ENCODE assay signal across 9 cellular contexts in genomic region chr10:110357252-110357780, GRCh38. TPM values are rescaled to one million over a fixed set of nuclear protein-coding genes. Genes with fewer than 3 reads are reported as not detected.
A peak's percentile ranks its signal among the peaks of the same experiment; 100 is the strongest.
DNase-seq lines count a peak whose midpoint lies in the region; ATAC-seq and TF ChIP-seq lines count a peak whose summit lies in the region.
"Had no signal": no experiment of that assay in that cellular context is flagged by ENCODE, and none has a peak within 500 bp of the region (broad histone marks: within the 10 kb centered on the region; RNA-seq: fewer than 3 reads in every experiment).

No MANE protein-coding gene starts in this region.

- peak; percentile 37 for TF ChIP-seq EP300 in transverse colon (IDR thresholded peaks at IDR 0.05; ENCODE audit: low read depth)

- intact Hi-C loops in lower lobe of right lung (cut with DNase I) (no loop called here), transverse colon (cut with DNase I; ENCODE audit: low total_unique reads) (no loop called here), Right ventricle myocardium inferior (cut with DNase I) (no loop called here)

- in situ Hi-C loops in transverse colon (cut with MboI; ENCODE audit: low pct_ligation_motif_present in 1 of 4, low pct_unique_long_range_greater_than_20kb in 1 of 4, low sequenced_read_pairs in 3 of 4): loop anchor here in 2 of 4 donors (10.0 kb wide), 2 partner anchors 147 to 187 kb away; no protein-coding TSS in a partner anchor

- H3K9me3 ChIP-seq in lower lobe of right lung: no peaks in the 10 kb centered on the region
- no peaks in the 10 kb centered on the region for H3K9me3 ChIP-seq in transverse colon
- H3K9me3 ChIP-seq: upper lobe of left lung had no signal

- TF ChIP-seq POLR2A in transverse colon (IDR thresholded peaks at IDR 0.05): peak; percentile 10

- no peak for TF ChIP-seq CTCF in lower lobe of right lung (IDR thresholded peaks at IDR 0.05)
- TF ChIP-seq CTCF in transverse colon (IDR thresholded peaks at IDR 0.05): no peak

- DNase-seq in NAMALWA (ENCODE audit: low spot score) (peak; percentile 56), lower lobe of right lung (no peak), transverse colon (peak; percentile 45), SW 1271 (lab: John Stamatoyannopoulos, UW) (no peak), Right ventricle myocardium inferior (ENCODE audit: missing footprints) (no peak)
- DNase-seq in activated effector memory CD4-positive, alpha-beta T cell treated with Interleukin-2 at 50 U/mL for 16 hours: peak; percentile 45

- H3K36me3 ChIP-seq in lower lobe of right lung: no peaks in the 10 kb centered on the region
- no peaks in the 10 kb centered on the region for H3K36me3 ChIP-seq in transverse colon
- H3K36me3 ChIP-seq: upper lobe of left lung had no signal

- H3K27ac ChIP-seq in lower lobe of right lung: peak overlapping the region; percentile 24
- H3K27ac ChIP-seq in transverse colon: peak overlapping the region; percentile 48 to 71 (median 66)

- H3K4me3 ChIP-seq in lower lobe of right lung: peak overlapping the region; percentile 8
- no peak overlapping the region for H3K4me3 ChIP-seq in transverse colon
- H3K4me3 ChIP-seq: upper lobe of left lung had no signal

- 52 to 60% methylated on average over 1 to 17 of the region's 17 CpGs for WGBS in transverse colon (ENCODE audit: low coverage in 1 of 2), 2 donors

- H3K27me3 ChIP-seq in lower lobe of right lung (ENCODE audit: low read depth) (no peaks in the 10 kb centered on the region), transverse colon (no peaks in the 10 kb centered on the region)
- H3K27me3 ChIP-seq: upper lobe of left lung had no signal

- ATAC-seq in GM19023 (IDR thresholded peaks at IDR 0.05; ENCODE audit: unreplicated experiment) (peak; percentile 21), lower lobe of right lung (peak; percentile 15 to 18), GM21447 (IDR thresholded peaks at IDR 0.05; ENCODE audit: unreplicated experiment) (no peak), Right ventricle myocardium inferior (no peak)

- H3K4me1 ChIP-seq in lower lobe of right lung (peaks cover 27% of the 10 kb centered on the region), transverse colon (peaks cover 3 to 17% (median 12%) of the 10 kb centered on the region in 4 donors)

RNA-seq across cellular contexts. Expression of gene SMNDC1, which starts 52.6 kb away (rescaled TPM):
- 31.5 TPM for total RNA-seq in lower lobe of right lung
- 10 to 100 TPM in 1 of 4 donors, 1 to 10 TPM in 3; 3.6 to 15.7 (median 8.9) TPM for total RNA-seq in transverse colon
- 27.6 TPM for total RNA-seq in Right ventricle myocardium inferior

Comparison
In these comparisons a context has a peak if more than half of its experiments do, and no peak if none do; other contexts are left out.
1. ATAC-seq: peak in GM19023 (single experiment) and lower lobe of right lung (2 of 2); none in GM21447 (single experiment) and Right ventricle myocardium inferior (single experiment).
2. DNase-seq: peak in NAMALWA (single experiment), activated effector memory CD4-positive, alpha-beta T cell treated with Interleukin-2 at 50 U/mL for 16 hours (single experiment) and transverse colon (single experiment); none in lower lobe of right lung (single experiment), SW 1271 (0 of 2) and Right ventricle myocardium inferior (single experiment).